Comparison of ENCODE assay signal across 1 cellular context in genomic region chr17:19648475-19649406, GRCh38.
A peak's percentile ranks its signal among the peaks of the same experiment; 100 is the strongest.
TF ChIP-seq lines count a peak whose summit lies in the region.

TSS of gene ALDH3A2 (plus strand) at chr17:19648751. CDS start at chr17:19648972, 221 bp downstream.

TF ChIP-seq in HEK293, 187 proteins besides CTCF, POLR2A, EP300 and RAD21 (continued from another document and continues in another):
- TF ChIP-seq KLF17 (tag by site-specific recombination; IDR thresholded peaks at IDR 0.05) = peak; percentile 76
- no peak for TF ChIP-seq ZNF529 (tag by site-specific recombination; IDR thresholded peaks at IDR 0.05; ENCODE audit: insufficient replicate concordance)
- peak; percentile 91 for TF ChIP-seq ZNF501 (tag by site-specific recombination; IDR thresholded peaks at IDR 0.05)
- peak; percentile 68 for TF ChIP-seq ZBTB6 (tag by site-specific recombination; IDR thresholded peaks at IDR 0.05)
- no peak for TF ChIP-seq ZNF621 (tag by site-specific recombination; IDR thresholded peaks at IDR 0.05)
- no peak; the same call in 1 of the 2 replicates for TF ChIP-seq ZNF146 (tag by site-specific recombination; IDR thresholded peaks at IDR 0.05)
- TF ChIP-seq ZBTB20 (tag by site-specific recombination; IDR thresholded peaks at IDR 0.05) = peak; percentile 3
- no peak for TF ChIP-seq ZNF274 (IDR thresholded peaks at IDR 0.05; ENCODE audit: low read length)
- TF ChIP-seq ZNF274 (tag by site-specific recombination; IDR thresholded peaks at IDR 0.05; ENCODE audit: borderline replicate concordance) = no peak
- no peak for TF ChIP-seq ZNF433 (tag by site-specific recombination; IDR thresholded peaks at IDR 0.05; ENCODE audit: low read depth)
- peak; percentile 8 for TF ChIP-seq ZNF398 (tag by site-specific recombination; IDR thresholded peaks at IDR 0.05)
- TF ChIP-seq ZNF169 (tag by site-specific recombination; IDR thresholded peaks at IDR 0.05) = no peak
- TF ChIP-seq ZNF10 (tag by site-specific recombination; IDR thresholded peaks at IDR 0.05) = peak; percentile 61; the same call in 1 of the 2 replicates
- peak; percentile 92 for TF ChIP-seq ZNF341 (tag by site-specific recombination; IDR thresholded peaks at IDR 0.05; ENCODE audit: low read depth)
- TF ChIP-seq GLIS2 (tag by site-specific recombination; IDR thresholded peaks at IDR 0.05) = peak; percentile 99
- no peak for TF ChIP-seq SALL2 (tag by site-specific recombination; IDR thresholded peaks at IDR 0.05; ENCODE audit: borderline replicate concordance)
- peak; percentile 76; the same call in 1 of the 2 replicates for TF ChIP-seq ZNF335 (tag by site-specific recombination; conservative IDR thresholded peaks at IDR 0.05)
- peak; percentile 88 for TF ChIP-seq ZEB2 (tag by site-specific recombination; IDR thresholded peaks at IDR 0.05)
- no peak for TF ChIP-seq ZBTB1 (tag by site-specific recombination; IDR thresholded peaks at IDR 0.05)
- no peak for TF ChIP-seq ZNF138 (tag by site-specific recombination; IDR thresholded peaks at IDR 0.05; ENCODE audit: borderline replicate concordance)
- no peak for TF ChIP-seq ZNF354C (tag by site-specific recombination; IDR thresholded peaks at IDR 0.05; ENCODE audit: borderline replicate concordance, low read depth)
- no peak for TF ChIP-seq ZNF174 (tag by site-specific recombination; IDR thresholded peaks at IDR 0.05)
- TF ChIP-seq ZIC2 (tag by site-specific recombination; IDR thresholded peaks at IDR 0.05) = peak; percentile 99
- TF ChIP-seq ZNF2 (tag by site-specific recombination; IDR thresholded peaks at IDR 0.05) = peak; percentile 80
- TF ChIP-seq ZBTB49 (tag by site-specific recombination; IDR thresholded peaks at IDR 0.05; ENCODE audit: low read depth) = no peak
- TF ChIP-seq ZNF175 (tag by site-specific recombination; IDR thresholded peaks at IDR 0.05) = no peak
- peak; percentile 70 for TF ChIP-seq KLF16 (tag by site-specific recombination; IDR thresholded peaks at IDR 0.05)
- no peak for TF ChIP-seq ZNF112 (tag by site-specific recombination; IDR thresholded peaks at IDR 0.05)
- TF ChIP-seq ZBTB8A (tag by site-specific recombination; IDR thresholded peaks at IDR 0.05) = peak; percentile 97
- peak; percentile 79; the same call in 1 of the 2 replicates for TF ChIP-seq ZSCAN30 (tag by site-specific recombination; IDR thresholded peaks at IDR 0.05)
- TF ChIP-seq ZNF211 (tag by site-specific recombination; IDR thresholded peaks at IDR 0.05; ENCODE audit: low read depth) = no peak
- TF ChIP-seq HOXD13 (CRISPR knock-in tag; IDR thresholded peaks at IDR 0.05; ENCODE audit: borderline replicate concordance) = no peak
- TF ChIP-seq ZNF549 (tag by site-specific recombination; IDR thresholded peaks at IDR 0.05) = no peak
- peak; percentile 48; the same call in 1 of the 2 replicates for TF ChIP-seq BCL11B (tag by site-specific recombination; IDR thresholded peaks at IDR 0.05; ENCODE audit: low read depth)
- peak; percentile 98 for TF ChIP-seq ZNF366 (tag by site-specific recombination; conservative IDR thresholded peaks at IDR 0.05)
- TF ChIP-seq ZNF266 (tag by site-specific recombination; IDR thresholded peaks at IDR 0.05; ENCODE audit: low read depth) = no peak
- no peak for TF ChIP-seq ZNF747 (tag by site-specific recombination; IDR thresholded peaks at IDR 0.05)
- no peak for TF ChIP-seq ZNF704 (tag by site-specific recombination; IDR thresholded peaks at IDR 0.05)
- peak; percentile 91 for TF ChIP-seq PBX3 (CRISPR knock-in tag; IDR thresholded peaks at IDR 0.05)
- no peak for TF ChIP-seq ZNF133 (tag by site-specific recombination; IDR thresholded peaks at IDR 0.05)
- no peak; the same call in 1 of the 2 replicates for TF ChIP-seq ZNF792 (tag by site-specific recombination; IDR thresholded peaks at IDR 0.05)
- TF ChIP-seq OVOL3 (tag by site-specific recombination; IDR thresholded peaks at IDR 0.05) = peak; percentile 43; the same call in 1 of the 2 replicates
- TF ChIP-seq GLIS1 (tag by site-specific recombination; IDR thresholded peaks at IDR 0.05) = peak; percentile 96
- TF ChIP-seq KLF1 (tag by site-specific recombination; IDR thresholded peaks at IDR 0.05) = peak; percentile 78
- TF ChIP-seq GFI1B (tag by site-specific recombination; IDR thresholded peaks at IDR 0.05) = 0 out of 2 replicates have a peak, but pooled peaks have one; percentile 37
- TF ChIP-seq ZNF18 (tag by site-specific recombination; IDR thresholded peaks at IDR 0.05) = peak; percentile 58; the same call in 1 of the 2 replicates
- no peak for TF ChIP-seq ZNF23 (tag by site-specific recombination; IDR thresholded peaks at IDR 0.05; ENCODE audit: borderline replicate concordance)
- TF ChIP-seq ZXDB (tag by site-specific recombination; IDR thresholded peaks at IDR 0.05) = peak; percentile 37; the same call in 1 of the 2 replicates
- TF ChIP-seq ZNF626 (tag by site-specific recombination; IDR thresholded peaks at IDR 0.05) = no peak
- no peak for TF ChIP-seq ZNF776 (tag by site-specific recombination; IDR thresholded peaks at IDR 0.05; ENCODE audit: borderline replicate concordance)
- peak; percentile 78; the same call in 1 of the 2 replicates for TF ChIP-seq ZNF580 (tag by site-specific recombination; IDR thresholded peaks at IDR 0.05)
- no peak for TF ChIP-seq SETDB1 (IDR thresholded peaks at IDR 0.05; ENCODE audit: insufficient read length, low read length)
- no peak for TF ChIP-seq ZNF670 (tag by site-specific recombination; IDR thresholded peaks at IDR 0.05; ENCODE audit: low read depth)
- peak; percentile 64; the same call in 1 of the 2 replicates for TF ChIP-seq ZNF561 (tag by site-specific recombination; IDR thresholded peaks at IDR 0.05; ENCODE audit: borderline replicate concordance)
- no peak for TF ChIP-seq ZNF629 (tag by site-specific recombination; IDR thresholded peaks at IDR 0.05)
- TF ChIP-seq ZNF239 (tag by site-specific recombination; IDR thresholded peaks at IDR 0.05) = peak; percentile 75; the same call in 1 of the 2 replicates
- peak; percentile 99 for TF ChIP-seq PATZ1 (tag by site-specific recombination; IDR thresholded peaks at IDR 0.05)
- no peak for TF ChIP-seq HOXA7 (CRISPR knock-in tag; IDR thresholded peaks at IDR 0.05; ENCODE audit: borderline replicate concordance)
